In genomic region chr14:33484264-33484663, GRCh38 we compare ENCODE assay signal across 20 cellular contexts.
A peak's percentile ranks its signal among the peaks of the same experiment; 100 is the strongest.
DNase-seq lines count a peak whose midpoint lies in the region.
"Had no signal": no experiment of that assay in that cellular context is flagged by ENCODE, and none has a peak within 500 bp of the region (broad histone marks: within the 10 kb centered on the region; RNA-seq: fewer than 3 reads in every experiment).

No MANE protein-coding gene starts in this region.

- peak; percentile 18 for DNase-seq in Daoy (ENCODE audit: low read depth)
- DNase-seq in OCI-M1 (lab: John Stamatoyannopoulos, UW): peak; percentile 11
- DNase-seq in dermis blood vessel endothelial cell: peak; percentile 43
- DNase-seq in kidney tubule cell (ENCODE audit: low spot score): peak; percentile 11
- DNase-seq in NCI-H2081 treated with DMSO at 0.1 percent for 48 hours (lab: John Stamatoyannopoulos, UW): no peak
- no peak for DNase-seq in HAP-1 (ENCODE audit: low spot score in 2 of 2)
- no peak for DNase-seq in NCI-H146 treated with DMSO at 0.1 percent for 48 hours (lab: John Stamatoyannopoulos, UW; ENCODE audit: unreplicated experiment)
- no peak for DNase-seq in activated CD4-positive, alpha-beta T cell treated with anti-CD3 and anti-CD28 coated beads for 48 hours
- DNase-seq: activated CD4-positive, alpha-beta T cell treated with anti-CD3 and anti-CD28 coated beads, Interleukin-2, amount 50 U/mL, for 4 hours; amniotic stem cell; central memory CD4-positive, alpha-beta T cell; GOT3; NCI-H1092 treated with DMSO at 0.1 percent for 48 hours; NCI-H510A treated with DMSO at 0.1 percent for 48 hours; SHP77; stimulated activated CD4-positive, alpha-beta T cell treated with anti-CD3 and anti-CD28 coated beads, Interleukin-4, amount 100 ng/mL, for 1 hour; transverse colon; WERI-Rb-1 had no signal

- H3K36me3 ChIP-seq in HAP-1 (replicated peaks): no peaks in the 10 kb centered on the region
- H3K36me3 ChIP-seq: esophagus muscularis mucosa, neural progenitor cell, transverse colon, WERI-Rb-1 had no signal

- H3K27me3 ChIP-seq in HAP-1 (ENCODE audit: low read depth): peaks cover 9% of the 10 kb centered on the region; the same call in 1 of the 2 replicates
- H3K27me3 ChIP-seq: esophagus muscularis mucosa, neural progenitor cell, transverse colon had no signal

- no peaks in the 10 kb centered on the region for H3K9me3 ChIP-seq in HAP-1
- H3K9me3 ChIP-seq: esophagus muscularis mucosa, transverse colon had no signal

- in situ Hi-C loops in HAP-1 (cut with MboI; ENCODE audit: low sequenced_read_pairs): no loop called here

- H3K4me1 ChIP-seq in HAP-1: no peaks in the 10 kb centered on the region
- H3K4me1 ChIP-seq: transverse colon had no signal

- no peak overlapping the region for H3K4me3 ChIP-seq in HAP-1
- H3K4me3 ChIP-seq: esophagus muscularis mucosa, neural progenitor cell, transverse colon had no signal

Comparison
In these comparisons a context has a peak if more than half of its experiments do, and no peak if none do; other contexts are left out.
1. DNase-seq: peak in Daoy (single experiment), OCI-M1 (single experiment), dermis blood vessel endothelial cell (single experiment) and kidney tubule cell (single experiment); none in NCI-H2081 treated with DMSO at 0.1 percent for 48 hours (single experiment), HAP-1 (0 of 2), NCI-H146 treated with DMSO at 0.1 percent for 48 hours (single experiment) and activated CD4-positive, alpha-beta T cell treated with anti-CD3 and anti-CD28 coated beads for 48 hours (single experiment).